Comparison of ENCODE assay signal across 8 cellular contexts in genomic region chr1:161725258-161725887, GRCh38. TPM values are rescaled to one million over a fixed set of nuclear protein-coding genes. Genes with fewer than 3 reads are reported as not detected.
A peak's percentile ranks its signal among the peaks of the same experiment; 100 is the strongest.
DNase-seq lines count a peak whose midpoint lies in the region; ATAC-seq and TF ChIP-seq lines count a peak whose summit lies in the region.
"Not testable (repeated sequence)": the region's sequence is repeated elsewhere in the genome, so short reads cannot be mapped to it uniquely, and the experiment has no call there.

No MANE protein-coding gene starts in this region.

- not testable (repeated sequence) for H4K91ac ChIP-seq in neuronal stem cell (ENCODE audit: low read depth, low read length, poor library complexity)

- H3K27me3 Mint-ChIP-seq in CD4-positive, CD25-positive, alpha-beta regulatory T cell: peaks cover 81% of the 10 kb centered on the region

- H3K27me3 ChIP-seq in CD4-positive, CD25-positive, alpha-beta regulatory T cell (ENCODE audit: control insufficient read depth, insufficient read depth, low read length): peaks cover 18% of the 10 kb centered on the region
- H3K27me3 ChIP-seq in SU-DHL-6 (ENCODE audit: low read length); adipocyte (replicated peaks; ENCODE audit: control insufficient read depth, insufficient read depth, low read length); suprapubic skin: not testable (repeated sequence)
- H3K27me3 ChIP-seq in neuronal stem cell (ENCODE audit: control insufficient read depth in 3 of 3, insufficient read depth in 3 of 3, low read depth in 1 of 3, low read length in 3 of 3): peaks cover 0 to 56% (median 18%) of the 10 kb centered on the region in 3 experiments

- H3K79me1 ChIP-seq in neuronal stem cell (ENCODE audit: low read depth, low read length): not testable (repeated sequence)

- not testable (repeated sequence) for H2BK120ac ChIP-seq in neuronal stem cell (ENCODE audit: low read depth, low read length)

- peak overlapping the region; percentile 77 for H3K14ac ChIP-seq in neuronal stem cell (ENCODE audit: low read length)

- not testable (repeated sequence) for H3K36me3 ChIP-seq in CD4-positive, CD25-positive, alpha-beta regulatory T cell (ENCODE audit: control insufficient read depth, insufficient read depth, low read length); SU-DHL-6 (ENCODE audit: low read length); adipocyte (ENCODE audit: control insufficient read depth, insufficient read depth, low read length, severe bottlenecking); neuronal stem cell (replicated peaks in 1 of 2; ENCODE audit: control insufficient read depth in 2 of 2, insufficient read depth in 2 of 2, low read length in 2 of 2); suprapubic skin

- DNase-seq in CD4-positive, CD25-positive, alpha-beta regulatory T cell; adipocyte (ENCODE audit: low read depth); epithelial cell of proximal tubule (ENCODE audit: low read depth); neuronal stem cell (ENCODE audit: low spot score); suprapubic skin (ENCODE audit: low spot score in 2 of 2): not testable (repeated sequence)
- DNase-seq in kidney glomerular epithelial cell (lab: John Stamatoyannopoulos, UW): peak; percentile 26

- not testable (repeated sequence) for TF ChIP-seq POLR2A in suprapubic skin (IDR thresholded peaks at IDR 0.05)

- H3K9me3 Mint-ChIP-seq in CD4-positive, CD25-positive, alpha-beta regulatory T cell: not testable (repeated sequence)

- H2BK5ac ChIP-seq in neuronal stem cell (ENCODE audit: low read length): not testable (repeated sequence)

- not testable (repeated sequence) for H3K18ac ChIP-seq in neuronal stem cell (ENCODE audit: low read length)

- H3K27ac Mint-ChIP-seq in CD4-positive, CD25-positive, alpha-beta regulatory T cell: peak overlapping the region in 2 of 3 donors; percentile 71 to 86

- H3K4me2 ChIP-seq in SU-DHL-6 (ENCODE audit: low read depth, low read length, poor library complexity, severe bottlenecking) (peak overlapping the region; percentile 78), neuronal stem cell (ENCODE audit: insufficient read depth, low read length, poor library complexity, severe bottlenecking) (peak overlapping the region; percentile 92)

- H2BK15ac ChIP-seq in neuronal stem cell (ENCODE audit: low read length): not testable (repeated sequence)

- not testable (repeated sequence) for TF ChIP-seq EP300 in suprapubic skin (IDR thresholded peaks at IDR 0.05)

- WGBS in neuronal stem cell (ENCODE audit: extremely low coverage in 2 of 2, insufficient read length in 2 of 2, insufficient replicate concordance in 1 of 2), 2 donors: 100% methylated on average over 2 of the region's 20 CpGs; no CpG with 5 or more reads in 1 of the 2 donors
- 61% methylated on average over 20 of the region's 20 CpGs for WGBS in suprapubic skin

- not testable (repeated sequence) for H3K36me3 Mint-ChIP-seq in CD4-positive, CD25-positive, alpha-beta regulatory T cell

- not testable (repeated sequence) for H3K9me2 ChIP-seq in SU-DHL-6 (replicated peaks; ENCODE audit: insufficient read depth, low read length)

- H3K23ac ChIP-seq in neuronal stem cell (ENCODE audit: low read depth, low read length, poor library complexity): peak overlapping the region; percentile 29

- not testable (repeated sequence) for H2BK12ac ChIP-seq in neuronal stem cell (ENCODE audit: low read length)

- H4K8ac ChIP-seq in neuronal stem cell (ENCODE audit: low read depth, low read length): not testable (repeated sequence)

- not testable (repeated sequence) for ATAC-seq in CD4-positive, CD25-positive, alpha-beta regulatory T cell (ENCODE audit: low read depth in 2 of 2)
- ATAC-seq in HG02870 (IDR thresholded peaks at IDR 0.05; ENCODE audit: unreplicated experiment): peak; percentile 7

- not testable (repeated sequence) for H3K4ac ChIP-seq in neuronal stem cell (ENCODE audit: low read length)

- H3K79me2 ChIP-seq in SU-DHL-6 (ENCODE audit: insufficient read depth, low read length): not testable (repeated sequence)

- peak overlapping the region; percentile 78 to 96 (median 94) for H3K4me3 Mint-ChIP-seq in CD4-positive, CD25-positive, alpha-beta regulatory T cell

- not testable (repeated sequence) for H3K27ac ChIP-seq in CD4-positive, CD25-positive, alpha-beta regulatory T cell (ENCODE audit: insufficient read depth, low read length, poor library complexity, severe bottlenecking); SU-DHL-6 (ENCODE audit: low read depth, low read length); neuronal stem cell (replicated peaks; ENCODE audit: low read length); suprapubic skin

- not testable (repeated sequence) for H3K9me3 ChIP-seq in CD4-positive, CD25-positive, alpha-beta regulatory T cell (ENCODE audit: control insufficient read depth in 2 of 2, low read length in 2 of 2); SU-DHL-6 (ENCODE audit: insufficient read depth, low read length); adipocyte (ENCODE audit: control insufficient read depth, low read length); neuronal stem cell (replicated peaks in 1 of 2; ENCODE audit: control insufficient read depth in 2 of 2, insufficient read depth in 1 of 2, low read depth in 1 of 2, low read length in 2 of 2); suprapubic skin

- H3K4me3 ChIP-seq in CD4-positive, CD25-positive, alpha-beta regulatory T cell (ENCODE audit: low read depth, low read length): peak overlapping the region; percentile 70
- H3K4me3 ChIP-seq in SU-DHL-6 (ENCODE audit: insufficient read depth, low read length, poor library complexity, severe bottlenecking) (peak overlapping the region; percentile 72), adipocyte (ENCODE audit: low read length) (peak overlapping the region; percentile 83), epithelial cell of proximal tubule (ENCODE audit: low read depth, low read length) (peak overlapping the region; percentile 78), neuronal stem cell (ENCODE audit: low read length in 2 of 2) (peak overlapping the region; percentile 76 to 86), suprapubic skin (peak overlapping the region; percentile 93)

- H3K9ac ChIP-seq in SU-DHL-6 (ENCODE audit: low read length) (peak overlapping the region; percentile 88), adipocyte (ENCODE audit: low read length) (peak overlapping the region; percentile 87), neuronal stem cell (ENCODE audit: low read depth, low read length, poor library complexity) (peak overlapping the region; percentile 88)

- peak overlapping the region; percentile 54 for H2AFZ ChIP-seq in SU-DHL-6 (ENCODE audit: low read depth, low read length, severe bottlenecking)
- H2AFZ ChIP-seq in neuronal stem cell (ENCODE audit: low read length): peak overlapping the region; percentile 91

- not testable (repeated sequence) for H4K20me1 ChIP-seq in SU-DHL-6 (ENCODE audit: low read depth, low read length)

- H3K4me1 Mint-ChIP-seq in CD4-positive, CD25-positive, alpha-beta regulatory T cell: peaks cover 6 to 37% (median 24%) of the 10 kb centered on the region in 4 donors

- not testable (repeated sequence) for H2AK5ac ChIP-seq in neuronal stem cell (ENCODE audit: low read depth, low read length)

- TF ChIP-seq CTCF in SU-DHL-6 (IDR thresholded peaks at IDR 0.05; ENCODE audit: insufficient read depth, low read length, poor library complexity, severe bottlenecking); epithelial cell of proximal tubule (conservative IDR thresholded peaks at IDR 0.05; ENCODE audit: low read depth, low read length); suprapubic skin (IDR thresholded peaks at IDR 0.05): not testable (repeated sequence)

- peaks cover 18% of the 10 kb centered on the region for H3F3A ChIP-seq in SU-DHL-6 (ENCODE audit: insufficient read depth)

- H3K4me1 ChIP-seq in CD4-positive, CD25-positive, alpha-beta regulatory T cell (ENCODE audit: control insufficient read depth, insufficient read depth, low read length, poor library complexity, severe bottlenecking): peaks cover 26% of the 10 kb centered on the region
- H3K4me1 ChIP-seq in adipocyte (ENCODE audit: control insufficient read depth, insufficient read depth, low read length) (peaks cover 25% of the 10 kb centered on the region), suprapubic skin (peaks cover 19% of the 10 kb centered on the region)
- not testable (repeated sequence) for H3K4me1 ChIP-seq in neuronal stem cell (ENCODE audit: control insufficient read depth in 2 of 2, insufficient read depth in 1 of 2, low read depth in 1 of 2, low read length in 2 of 2)

RNA-seq across cellular contexts. Expression of gene FCRLB, which starts 4.0 kb away (rescaled TPM):
- total RNA-seq in CD4-positive, CD25-positive, alpha-beta regulatory T cell: not detected
- polyA plus RNA-seq in CD4-positive, CD25-positive, alpha-beta regulatory T cell: under 1 TPM; 0.25 to 0.63 (median 0.51) TPM
- total RNA-seq in epithelial cell of proximal tubule: 1.5 and 3.6 TPM in 2 replicates
- polyA plus RNA-seq in neuronal stem cell (2013, experiment 1 of 2): 0.40 TPM
- 0.40 TPM for polyA plus RNA-seq in neuronal stem cell (2013, experiment 2 of 2)
- total RNA-seq in suprapubic skin: 1 to 10 TPM in 1 of 4 donors, under 1 TPM in 2, not detected in 1; 0.72 to 1.4 (median 0.81) TPM

RNA-seq across cellular contexts. Expression of gene FCRLA, which starts 18.3 kb away (rescaled TPM):
- not detected for total RNA-seq in CD4-positive, CD25-positive, alpha-beta regulatory T cell
- 1 to 10 TPM in 1 of 4 donors, under 1 TPM in 2, not detected in 1; 0.51 to 2.1 (median 0.51) TPM for polyA plus RNA-seq in CD4-positive, CD25-positive, alpha-beta regulatory T cell
- total RNA-seq in epithelial cell of proximal tubule (0.35 TPM in 1 of 2 replicates, not detected in the other), suprapubic skin (1 to 10 TPM in 3 of 4 donors, not detected in 1; 1.0 to 6.6 (median 1.6) TPM)
- polyA plus RNA-seq in neuronal stem cell (2013, experiment 1 of 2): not detected
- not detected for polyA plus RNA-seq in neuronal stem cell (2013, experiment 2 of 2)

RNA-seq across cellular contexts. Expression of gene DUSP12, which starts 24.2 kb away (rescaled TPM):
- 15.2 TPM for total RNA-seq in CD4-positive, CD25-positive, alpha-beta regulatory T cell
- polyA plus RNA-seq in CD4-positive, CD25-positive, alpha-beta regulatory T cell: 10 to 100 TPM; 53.9 to 69.9 (median 60.9) TPM
- total RNA-seq in epithelial cell of proximal tubule: 26.2 and 32.9 TPM in 2 replicates
- 40.0 TPM for polyA plus RNA-seq in neuronal stem cell (2013, experiment 1 of 2)
- polyA plus RNA-seq in neuronal stem cell (2013, experiment 2 of 2): 40.3 TPM
- 10 to 100 TPM; 10.9 to 12.7 (median 11.9) TPM for total RNA-seq in suprapubic skin

RNA-seq across cellular contexts. Expression of gene ATF6, which starts 40.7 kb away (rescaled TPM):
- total RNA-seq in CD4-positive, CD25-positive, alpha-beta regulatory T cell: 17.8 TPM
- 10 to 100 TPM; 13.5 to 16.5 (median 14.9) TPM for polyA plus RNA-seq in CD4-positive, CD25-positive, alpha-beta regulatory T cell
- total RNA-seq in epithelial cell of proximal tubule (16.6 and 20.6 TPM in 2 replicates), suprapubic skin (10 to 100 TPM; 28.0 to 32.4 (median 29.7) TPM)
- polyA plus RNA-seq in neuronal stem cell (2013, experiment 1 of 2): 12.4 TPM
- 13.0 TPM for polyA plus RNA-seq in neuronal stem cell (2013, experiment 2 of 2)
